ENCODE assay signal across 17 cellular contexts in genomic region chr9:91541744-91542143, GRCh38.
A peak's percentile ranks its signal among the peaks of the same experiment; 100 is the strongest.
DNase-seq lines count a peak whose midpoint lies in the region; ATAC-seq, FAIRE-seq and TF ChIP-seq lines count a peak whose summit lies in the region.
"Had no signal": no experiment of that assay in that cellular context is flagged by ENCODE, and none has a peak within 500 bp of the region (broad histone marks: within the 10 kb centered on the region; RNA-seq: fewer than 3 reads in every experiment).

No MANE protein-coding gene starts in this region.

- no peak overlapping the region for H3K4me3 Mint-ChIP-seq in stimulated activated effector memory CD8-positive, alpha-beta T cell treated with anti-CD3 and anti-CD28 coated beads, Interleukin-12 subunit alpha, Interleukin-12 subunit beta, amount 100 ng/mL, for 72 hours
- no peak overlapping the region for H3K4me3 Mint-ChIP-seq in nephron progenitor cell

- peak; percentile 6 for FAIRE-seq in H54 (lab: Jason Lieb, UNC)
- FAIRE-seq: GM12891, K562 had no signal

- no peak for TF ChIP-seq POLR2A in H54 (IDR thresholded peaks at IDR 0.05; ENCODE audit: low read depth, low read length)

- no peak overlapping the region for H3K27ac Mint-ChIP-seq in stimulated activated effector memory CD8-positive, alpha-beta T cell treated with anti-CD3 and anti-CD28 coated beads, Interleukin-12 subunit alpha, Interleukin-12 subunit beta, amount 100 ng/mL, for 72 hours
- H3K27ac Mint-ChIP-seq in nephron progenitor cell: no peak overlapping the region

- H3K4me1 Mint-ChIP-seq in stimulated activated effector memory CD8-positive, alpha-beta T cell treated with anti-CD3 and anti-CD28 coated beads, Interleukin-12 subunit alpha, Interleukin-12 subunit beta, amount 100 ng/mL, for 72 hours: peaks cover 14% of the 10 kb centered on the region
- peaks cover 8% of the 10 kb centered on the region for H3K4me1 Mint-ChIP-seq in nephron progenitor cell

- H3K27me3 ChIP-seq in H7 (ENCODE audit: control insufficient read depth, insufficient read depth, low read length): no peaks in the 10 kb centered on the region

- no peak overlapping the region for H3K4me3 ChIP-seq in astrocyte of the spinal cord (ENCODE audit: low read depth, low read length)
- H3K4me3 ChIP-seq in fibroblast of the aortic adventitia (ENCODE audit: low read depth, low read length): no peak overlapping the region
- H3K4me3 ChIP-seq in H7 (ENCODE audit: insufficient read depth, low read depth, low read length): no peak overlapping the region
- H3K4me3 ChIP-seq: K562 had no signal

- H3K36me3 ChIP-seq in H7 (replicated peaks; ENCODE audit: control insufficient read depth, insufficient read depth, low read length): no peaks in the 10 kb centered on the region

- in situ Hi-C loops in astrocyte of the spinal cord (cut with HindIII; ENCODE audit: low sequenced_read_pairs): no loop called here

- no peaks in the 10 kb centered on the region for H3K36me3 Mint-ChIP-seq in stimulated activated effector memory CD8-positive, alpha-beta T cell treated with anti-CD3 and anti-CD28 coated beads, Interleukin-12 subunit alpha, Interleukin-12 subunit beta, amount 100 ng/mL, for 72 hours
- H3K36me3 Mint-ChIP-seq in nephron progenitor cell (ENCODE audit: low read depth): no peaks in the 10 kb centered on the region

- H3K9me3 Mint-ChIP-seq in stimulated activated effector memory CD8-positive, alpha-beta T cell treated with anti-CD3 and anti-CD28 coated beads, Interleukin-12 subunit alpha, Interleukin-12 subunit beta, amount 100 ng/mL, for 72 hours: no peaks in the 10 kb centered on the region
- H3K9me3 Mint-ChIP-seq in nephron progenitor cell: peaks cover 17% of the 10 kb centered on the region

- peaks cover 11% of the 10 kb centered on the region for H3K27me3 Mint-ChIP-seq in nephron progenitor cell (ENCODE audit: low read depth, poor library complexity)

- ATAC-seq in stimulated activated effector memory CD8-positive, alpha-beta T cell treated with anti-CD3 and anti-CD28 coated beads, Interleukin-12 subunit alpha, Interleukin-12 subunit beta, amount 100 ng/mL, for 72 hours: peak; percentile 54
- ATAC-seq in GM19035 (IDR thresholded peaks at IDR 0.05; ENCODE audit: unreplicated experiment): no peak
- ATAC-seq: K562 had no signal

- TF ChIP-seq CTCF in astrocyte of the spinal cord (IDR thresholded peaks at IDR 0.05; ENCODE audit: low read depth, low read length): no peak
- TF ChIP-seq CTCF in fibroblast of the aortic adventitia (IDR thresholded peaks at IDR 0.05; ENCODE audit: insufficient read depth, low read length): no peak
- no peak for TF ChIP-seq CTCF in nephron progenitor cell (IDR thresholded peaks at IDR 0.05)

- DNase-seq in H54 (ENCODE audit: insufficient read length, low spot score) (no peak), astrocyte of the spinal cord (ENCODE audit: low read depth, low spot score) (peak; percentile 69), fibroblast of the aortic adventitia (ENCODE audit: low read depth) (peak; percentile 37), H7 (no peak), nephron progenitor cell (no peak), pons (ENCODE audit: low spot score) (no peak)
- no peak for DNase-seq in stimulated activated effector memory CD8-positive, alpha-beta T cell treated with anti-CD3 and anti-CD28 coated beads, Interleukin-12 subunit alpha, Interleukin-12 subunit beta, amount 100 ng/mL, for 72 hours (ENCODE audit: low spot score in 2 of 2)
- DNase-seq: ACHN, AML-193, GOT3, NCI-H1105 treated with DMSO at 0.1 percent for 48 hours, NCI-H1694 treated with DMSO at 0.1 percent for 48 hours, NCI-H748 treated with DMSO at 0.1 percent for 48 hours, SIG-M5 had no signal

Comparison
In these comparisons a context has a peak if more than half of its experiments do, and no peak if none do; other contexts are left out.
1. DNase-seq: peak in astrocyte of the spinal cord (single experiment) and fibroblast of the aortic adventitia (single experiment); none in H54 (single experiment), stimulated activated effector memory CD8-positive, alpha-beta T cell treated with anti-CD3 and anti-CD28 coated beads, Interleukin-12 subunit alpha, Interleukin-12 subunit beta, amount 100 ng/mL, for 72 hours (0 of 2), H7 (single experiment), nephron progenitor cell (single experiment) and pons (single experiment).